11 cellular contexts compared by ENCODE assay signal in genomic region chr11:63763506-63764200, GRCh38. TPM values are rescaled to one million over a fixed set of nuclear protein-coding genes. Genes with fewer than 3 reads are reported as not detected.
DNase-seq lines count a peak whose midpoint lies in the region; ATAC-seq, FAIRE-seq and TF ChIP-seq lines count a peak whose summit lies in the region.
"Had no signal": no experiment of that assay in that cellular context is flagged by ENCODE, and none has a peak within 500 bp of the region (broad histone marks: within the 10 kb centered on the region; RNA-seq: fewer than 3 reads in every experiment).

No MANE protein-coding gene starts in this region.

- H3K9ac ChIP-seq in kidney (ENCODE audit: low read length in 2 of 2) = no peak overlapping the region

- POLR2A ChIA-PET in Caco-2 (lab: Charles Lee) = no interaction called here

- peak; percentile 41 to 43 for TF ChIP-seq POLR2A in sigmoid colon (IDR thresholded peaks at IDR 0.05)

- no TSS peak for BruUV-seq in Caco-2 (replicated peaks; lab: Mats Ljungman, UMichigan)

- no peaks in the 10 kb centered on the region for H3K9me3 ChIP-seq in kidney (ENCODE audit: control insufficient read depth in 1 of 2, low read length in 2 of 2)
- H3K9me3 ChIP-seq in sigmoid colon = no peaks in the 10 kb centered on the region
- no peaks in the 10 kb centered on the region for H3K9me3 ChIP-seq in Caco-2

- WGBS in sigmoid colon, 2 donors = 85 to 88% methylated on average over 61 of the region's 61 CpGs

- CTCF ChIA-PET in Caco-2 (lab: Charles Lee) = no interaction called here

- no peaks in the 10 kb centered on the region for H3K9me3 Mint-ChIP-seq in Caco-2 (ENCODE audit: unreplicated experiment)

- no peak for TF ChIP-seq CTCF in kidney (IDR thresholded peaks at IDR 0.05; ENCODE audit: borderline replicate concordance, extremely low read depth, insufficient read depth)
- no peak for TF ChIP-seq CTCF in sigmoid colon (IDR thresholded peaks at IDR 0.05)
- no peak for TF ChIP-seq CTCF in D721Med (IDR thresholded peaks at IDR 0.05; ENCODE audit: insufficient read depth, missing control alignments)
- no peak for TF ChIP-seq CTCF in Caco-2 (IDR thresholded peaks at IDR 0.05; ENCODE audit: insufficient read depth in 1 of 2, low read depth in 1 of 2, low read length in 1 of 2, severe bottlenecking in 1 of 2, unreplicated experiment in 1 of 2)

- ATAC-seq in HG02610 (IDR thresholded peaks at IDR 0.05; ENCODE audit: unreplicated experiment) = no peak

- peaks cover 1% of the 10 kb centered on the region; the same call in 1 of the 2 replicates for H3K36me3 ChIP-seq in H7 (replicated peaks; ENCODE audit: control insufficient read depth, insufficient read depth, low read length)
- H3K36me3 ChIP-seq in kidney (ENCODE audit: control insufficient read depth in 1 of 2, insufficient read depth in 2 of 2, low read length in 2 of 2) = peaks cover 0 to 2% of the 10 kb centered on the region in 2 donors
- H3K36me3 ChIP-seq in sigmoid colon = peaks cover 0 to 11% (median 0%) of the 10 kb centered on the region in 4 donors
- H3K36me3 ChIP-seq in Caco-2 (ENCODE audit: control insufficient read depth, insufficient read depth, low read length) = peaks cover 5% of the 10 kb centered on the region

- no peak for FAIRE-seq in kidney (lab: Jason Lieb, UNC)
- no peak for FAIRE-seq in D721Med (lab: Jason Lieb, UNC)

- no peak for TF ChIP-seq EP300 in sigmoid colon (IDR thresholded peaks at IDR 0.05)

- DNase-seq in H7 = peak; percentile 96
- DNase-seq in ecto neural progenitor cell (ENCODE audit: low spot score) = peak; percentile 85
- peak; percentile 75 for DNase-seq in kidney
- DNase-seq in sigmoid colon = peak; percentile 89
- DNase-seq in NCI-H226 = no peak
- DNase-seq in D721Med (ENCODE audit: insufficient read length, low spot score) = no peak
- DNase-seq in Caco-2 = no peak
- DNase-seq: activated gamma-delta T cell; CD4-positive, CD25-positive, alpha-beta regulatory T cell; NCI-H1436 treated with DMSO at 0.1 percent for 48 hours had no signal

- H3K27ac ChIP-seq in kidney (ENCODE audit: low read depth in 2 of 2, low read length in 2 of 2) (peak overlapping the region; percentile 22 to 28), sigmoid colon (peak overlapping the region; percentile 86 to 94 (median 91))

- peaks cover 26% of the 10 kb centered on the region for H3K4me1 Mint-ChIP-seq in Caco-2 (ENCODE audit: low read depth, unreplicated experiment)

- H3K27ac Mint-ChIP-seq in Caco-2 (ENCODE audit: unreplicated experiment) = no peak overlapping the region
- H3K27ac Mint-ChIP-seq: CD4-positive, CD25-positive, alpha-beta regulatory T cell had no signal

- H3K27me3 Mint-ChIP-seq in Caco-2 (ENCODE audit: insufficient read depth, unreplicated experiment) = no peaks in the 10 kb centered on the region

- H3K4me1 ChIP-seq in kidney (ENCODE audit: control insufficient read depth in 1 of 2, insufficient read depth in 1 of 2, low read depth in 1 of 2, low read length in 2 of 2) (peaks cover 7 to 19% of the 10 kb centered on the region in 2 donors), sigmoid colon (peaks cover 0 to 61% (median 55%) of the 10 kb centered on the region in 4 donors), Caco-2 (peaks cover 32% of the 10 kb centered on the region)

- H3K27me3 ChIP-seq in H7 (ENCODE audit: control insufficient read depth, insufficient read depth, low read length) (no peaks in the 10 kb centered on the region), sigmoid colon (no peaks in the 10 kb centered on the region), Caco-2 (replicated peaks; ENCODE audit: control insufficient read depth, insufficient read depth, low read length) (no peaks in the 10 kb centered on the region)

- H3K4me3 Mint-ChIP-seq in Caco-2 (ENCODE audit: unreplicated experiment) = no peak overlapping the region
- H3K4me3 Mint-ChIP-seq: CD4-positive, CD25-positive, alpha-beta regulatory T cell had no signal

- intact Hi-C loops in kidney (cut with DNase I) = no loop called here
- intact Hi-C loops in sigmoid colon (cut with DNase I) = loop anchor here (5.0 to 10.0 kb wide), 2 partner anchors 91 to 979 kb away; partner anchors contain the start of genes ATL3 and TMEM179B
- intact Hi-C loops in Caco-2 (cut with micrococcal nuclease; ENCODE audit: unreplicated experiment) = no loop called here

- H3K36me3 Mint-ChIP-seq in Caco-2 (ENCODE audit: insufficient read depth, unreplicated experiment) = peaks cover 70% of the 10 kb centered on the region
- H3K36me3 Mint-ChIP-seq: CD4-positive, CD25-positive, alpha-beta regulatory T cell had no signal

- H3K4me3 ChIP-seq in H7 (ENCODE audit: insufficient read depth, low read depth, low read length) (peak overlapping the region; percentile 97), kidney (ENCODE audit: low read length in 2 of 2) (peak overlapping the region in 1 of 2 donors; percentile 44), sigmoid colon (peak overlapping the region; percentile 52 to 65 (median 58)), Caco-2 (ENCODE audit: low read depth, low read length) (no peak overlapping the region)

RNA-seq across cellular contexts. Expression of gene ZFTA, which starts 4.9 kb away (rescaled TPM):
- 27.2 and 34.3 TPM in 2 replicates for total RNA-seq in H7 (2014; rRNA removed; shearing (Covaris generic))
- total RNA-seq in kidney (14.4 TPM), sigmoid colon (10 to 100 TPM; 11.1 to 20.4 (median 13.6) TPM), Caco-2 (2022) (30.8 and 31.0 TPM in 2 replicates)
- polyA plus RNA-seq in kidney (ENCODE audit: insufficient read depth, low read depth, low replicate concordance) (10.8 TPM), sigmoid colon (1 to 10 TPM in 2 of 3 donors, under 1 TPM in 1; 0.69 to 4.0 (median 3.6) TPM)

RNA-seq across cellular contexts. Expression of gene SPINDOC, which starts 49.6 kb away (rescaled TPM):
- total RNA-seq in H7 (2014; rRNA removed; shearing (Covaris generic)) = 106 and 107 TPM in 2 replicates
- total RNA-seq in kidney (10.9 TPM), sigmoid colon (10 to 100 TPM; 12.2 to 15.2 (median 14.1) TPM), Caco-2 (2022) (71.2 and 72.1 TPM in 2 replicates)
- polyA plus RNA-seq in kidney (ENCODE audit: insufficient read depth, low read depth, low replicate concordance) (14.2 TPM), sigmoid colon (10 to 100 TPM in 1 of 3 donors, 1 to 10 TPM in 2; 4.6 to 11.7 (median 4.8) TPM)

Comparison
In these comparisons a context has a peak if more than half of its experiments do, and no peak if none do; other contexts are left out.
1. DNase-seq: peak in H7 (single experiment), ecto neural progenitor cell (single experiment), kidney (single experiment) and sigmoid colon (single experiment); none in NCI-H226 (single experiment), D721Med (single experiment) and Caco-2 (0 of 2).